Comparison of ENCODE assay signal across 8 cellular contexts in genomic region chr4:82373816-82374740, GRCh38. TPM values are rescaled to one million over a fixed set of nuclear protein-coding genes. Genes with fewer than 3 reads are reported as not detected.
DNase-seq lines count a peak whose midpoint lies in the region; ATAC-seq and TF ChIP-seq lines count a peak whose summit lies in the region.

HNRNPD (minus strand) TSS chr4:82373991; CDS start chr4:82373678, 313 bp downstream.

- H3K4me1 Mint-ChIP-seq in activated CD4-positive, alpha-beta memory T cell treated with anti-CD3 and anti-CD28 coated beads for 36 hours (ENCODE audit: low read depth), result peaks cover 35% of the 10 kb centered on the region

- H3K4me1 ChIP-seq in liver (ENCODE audit: control insufficient read depth in 4 of 4, insufficient read depth in 4 of 4, low read length in 3 of 4), result peaks cover 0 to 31% (median 29%) of the 10 kb centered on the region in 4 donors

- H3K4me3 ChIP-seq in dorsolateral prefrontal cortex, result peak within 1 kb of the TSS; percentile 65 to 99 (median 93)
- peak within 1 kb of the TSS; percentile 81 to 93 (median 91) for H3K4me3 ChIP-seq in liver (ENCODE audit: low read depth in 1 of 3, low read length in 3 of 3)

- TF ChIP-seq RAD21 in liver (IDR thresholded peaks at IDR 0.05), result peak in 1 of 2 donors; percentile 29

- DNase-seq in CD1c-positive myeloid dendritic cell (ENCODE audit: extremely low spot score) (peak; percentile 98), NCI-H82 treated with DMSO at 0.1 percent for 48 hours (lab: John Stamatoyannopoulos, UW; ENCODE audit: unreplicated experiment) (peak; percentile 96), dorsolateral prefrontal cortex (peak; percentile 91 to 98 (median 97))
- peak; percentile 96 for DNase-seq in activated CD4-positive, alpha-beta memory T cell treated with anti-CD3 and anti-CD28 coated beads for 36 hours
- DNase-seq in stimulated activated CD4-positive, alpha-beta T cell treated with anti-CD3 and anti-CD28 coated beads, Interleukin-4, amount 100 ng/mL, for 24 hours, result peak; percentile 95

- POLR2A ChIA-PET in activated CD4-positive, alpha-beta memory T cell treated with anti-CD3 and anti-CD28 coated beads for 36 hours (lab: Charles Lee), result interaction anchor here (1.0 to 2.7 kb wide), 7 partner anchors 12 to 661 kb away, joined by 3 to 57 read pairs (median 5); partner anchors contain the start of genes COPS4 and HNRNPDL

- H3K36me3 Mint-ChIP-seq in activated CD4-positive, alpha-beta memory T cell treated with anti-CD3 and anti-CD28 coated beads for 36 hours, result peaks cover 43% of the 10 kb centered on the region

- peaks cover 0 to 2% (median 0%) of the 10 kb centered on the region in 4 donors for H3K36me3 ChIP-seq in liver (ENCODE audit: control insufficient read depth in 4 of 4, insufficient read depth in 3 of 4, low read depth in 1 of 4, low read length in 3 of 4)

- no peaks in the 10 kb centered on the region for H3K9me3 ChIP-seq in liver (ENCODE audit: control insufficient read depth in 4 of 4, low read length in 3 of 4)

- no peaks in the 10 kb centered on the region for H3K9me3 Mint-ChIP-seq in activated CD4-positive, alpha-beta memory T cell treated with anti-CD3 and anti-CD28 coated beads for 36 hours

- WGBS in liver, result under 1% methylated on average over 85 of the region's 85 CpGs

- H3K4me3 Mint-ChIP-seq in activated CD4-positive, alpha-beta memory T cell treated with anti-CD3 and anti-CD28 coated beads for 36 hours, result peak within 1 kb of the TSS; percentile 97

- peak within 1 kb of the TSS; percentile 91 to 100 (median 98) for H3K27ac ChIP-seq in dorsolateral prefrontal cortex
- H3K27ac ChIP-seq in liver (ENCODE audit: low read depth in 1 of 2, low read length in 2 of 2), result peak within 1 kb of the TSS; percentile 100

- CTCF ChIA-PET in activated CD4-positive, alpha-beta memory T cell treated with anti-CD3 and anti-CD28 coated beads for 36 hours (lab: Charles Lee), result interaction anchor here (0.9 to 2.4 kb wide), 3 partner anchors 13 to 58 kb away, joined by 3 to 15 read pairs (median 6); no protein-coding TSS in a partner anchor

- intact Hi-C loops in activated CD4-positive, alpha-beta memory T cell treated with anti-CD3 and anti-CD28 coated beads for 36 hours (cut with micrococcal nuclease), result loop anchor here (1.0 to 10.0 kb wide), 11 partner anchors 21 to 1082 kb away; partner anchors contain the start of genes COPS4, COQ2, LIN54 and MRPS18C
- intact Hi-C loops in dorsolateral prefrontal cortex (cut with DNase I), result loop anchor here (1.0 to 10.0 kb wide), 7 partner anchors 55 to 908 kb away; partner anchors contain the start of genes SEC31A (in 2 of the 2), COQ2 (in 1 of the 2) and LIN54 (in 1 of the 2)

- peak within 1 kb of the TSS; percentile 81 to 99 for H3K9ac ChIP-seq in liver (ENCODE audit: low read depth in 1 of 2, low read length in 2 of 2)

- TF ChIP-seq CTCF in dorsolateral prefrontal cortex (IDR thresholded peaks at IDR 0.05 in 54 of 56, conservative IDR thresholded peaks at IDR 0.05 in 2 of 56; ENCODE audit: low read depth in 1 of 56, partially characterized antibody in 56 of 56) (peak in 37 of 56 donors; percentile 5 to 63 (median 25)), liver (IDR thresholded peaks at IDR 0.05; ENCODE audit: low read depth, low read length, missing input control) (no peak)

- ATAC-seq in GM19438 (IDR thresholded peaks at IDR 0.05; ENCODE audit: low read depth, unreplicated experiment) (peak; percentile 92), HG03575 (IDR thresholded peaks at IDR 0.05; ENCODE audit: extremely low read depth, insufficient number of reproducible peaks, low FRiP score, unreplicated experiment) (peak; percentile 85)

- peak within 1 kb of the TSS; percentile 97 for H3K27ac Mint-ChIP-seq in activated CD4-positive, alpha-beta memory T cell treated with anti-CD3 and anti-CD28 coated beads for 36 hours

- H3K27me3 Mint-ChIP-seq in activated CD4-positive, alpha-beta memory T cell treated with anti-CD3 and anti-CD28 coated beads for 36 hours, result no peaks in the 10 kb centered on the region

- H3K27me3 ChIP-seq in dorsolateral prefrontal cortex (no peaks in the 10 kb centered on the region), liver (ENCODE audit: control insufficient read depth in 4 of 4, insufficient read depth in 4 of 4, low read length in 3 of 4) (no peaks in the 10 kb centered on the region)

TF ChIP-seq in liver, 16 proteins besides CTCF, POLR2A, EP300 and RAD21:
- TF ChIP-seq EGR1 (IDR thresholded peaks at IDR 0.05; ENCODE audit: low read depth in 2 of 2) (peak; percentile 90 to 94), ATF3 (IDR thresholded peaks at IDR 0.05) (peak; percentile 46), MAX (IDR thresholded peaks at IDR 0.05) (peak; percentile 88), SP1 (IDR thresholded peaks at IDR 0.05) (peak; percentile 91), NR2F2 (IDR thresholded peaks at IDR 0.05) (peak; percentile 56), RXRA (IDR thresholded peaks at IDR 0.05) (peak; percentile 71 to 77), TAF1 (conservative IDR thresholded peaks at IDR 0.05) (peak; percentile 86), JUND (IDR thresholded peaks at IDR 0.05) (peak; percentile 79 to 81), HNF4A (conservative IDR thresholded peaks at IDR 0.05) (peak; percentile 64 to 77), HNF4G (IDR thresholded peaks at IDR 0.05) (peak; percentile 71), FOXA2 (IDR thresholded peaks at IDR 0.05) (no peak), YY1 (IDR thresholded peaks at IDR 0.05) (peak; percentile 100), GABPA (IDR thresholded peaks at IDR 0.05 in 1 of 2, conservative IDR thresholded peaks at IDR 0.05 in 1 of 2) (peak; percentile 82 to 94), REST (IDR thresholded peaks at IDR 0.05) (peak; percentile 88), ZBTB33 (IDR thresholded peaks at IDR 0.05) (peak; percentile 94), FOXA1 (IDR thresholded peaks at IDR 0.05) (peak; percentile 35)

RNA-seq across cellular contexts. Expression of gene HNRNPD, which starts in this region (rescaled TPM):
- 100 to 1,000 TPM; 398 to 400 TPM for total RNA-seq in activated CD4-positive, alpha-beta memory T cell treated with anti-CD3 and anti-CD28 coated beads for 36 hours
- total RNA-seq in dorsolateral prefrontal cortex, result 100 to 1,000 TPM in 115 of 120 experiments, 10 to 100 TPM in 5; 81.5 to 203 (median 140) TPM
- total RNA-seq in liver, result 10 to 100 TPM; 39.7 to 53.9 TPM
- polyA plus RNA-seq in liver, result 10 to 100 TPM; 29.9 to 52.7 TPM

Comparison
In these comparisons a context has a peak if more than half of its experiments do, and no peak if none do; other contexts are left out.
1. Peak in every context shown above with its lines: DNase-seq, ATAC-seq, H3K4me3 ChIP-seq and H3K27ac ChIP-seq.